ENCODE assay signal across 31 cellular contexts in the genomic region with DNA sequence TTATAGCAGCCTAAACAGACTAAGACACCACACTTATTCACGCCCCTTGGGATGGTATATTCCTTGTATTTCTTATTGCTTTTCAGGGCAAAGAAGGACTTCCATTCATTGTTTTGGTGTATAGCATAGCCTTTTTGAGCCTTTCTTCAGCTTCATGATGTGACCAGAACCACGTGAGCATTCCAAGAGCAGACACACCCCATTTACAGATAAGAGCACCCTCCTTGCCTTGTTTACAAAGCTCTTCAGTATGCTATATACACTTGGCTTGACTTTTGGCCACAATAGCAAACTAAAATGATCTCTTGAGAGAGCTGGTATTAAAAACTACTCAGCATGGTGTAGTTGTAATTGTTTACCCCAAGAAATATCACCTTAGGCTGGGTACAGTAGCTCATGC.
DNase-seq lines count a peak whose midpoint lies in the region; ATAC-seq and TF ChIP-seq lines count a peak whose summit lies in the region.
"Had no signal": no experiment of that assay in that cellular context is flagged by ENCODE, and none has a peak within 500 bp of the region (broad histone marks: within the 10 kb centered on the region; RNA-seq: fewer than 3 reads in every experiment).

No MANE protein-coding gene starts in this region.

- CTCF ChIA-PET in CD8-positive, alpha-beta T cell (lab: Charles Lee) = no interaction called here

- peaks cover 7% of the 10 kb centered on the region for H3K36me3 ChIP-seq in lower lobe of right lung
- no peaks in the 10 kb centered on the region for H3K36me3 ChIP-seq in CD8-positive, alpha-beta T cell (ENCODE audit: insufficient read depth, low read length)
- H3K36me3 ChIP-seq: cardiac muscle cell, colonic mucosa, sigmoid colon had no signal

- no peak overlapping the region for H3K4me3 Mint-ChIP-seq in CD8-positive, alpha-beta T cell
- H3K4me3 Mint-ChIP-seq: activated naive CD8-positive, alpha-beta T cell treated with anti-CD3 and anti-CD28 coated beads, Interleukin-2, amount 50 U/mL, for 24 hours; activated T-cell treated with anti-CD3 and anti-CD28 coated beads, Interleukin-2, amount 50 U/mL, for 24 hours; CD14-positive monocyte; natural killer cell treated with Interleukin-12 subunit alpha and Interleukin-12 subunit beta and Interleukin-15 and Interleukin-18, amount 100 ng/mL, for 72 hours; T-helper 17 cell had no signal

- H3K27me3 Mint-ChIP-seq in CD8-positive, alpha-beta T cell (ENCODE audit: low read depth) = peaks cover 4% of the 10 kb centered on the region
- H3K27me3 Mint-ChIP-seq: activated naive CD8-positive, alpha-beta T cell treated with anti-CD3 and anti-CD28 coated beads, Interleukin-2, amount 50 U/mL, for 24 hours; activated T-cell treated with anti-CD3 and anti-CD28 coated beads, Interleukin-2, amount 50 U/mL, for 24 hours; natural killer cell treated with Interleukin-12 subunit alpha and Interleukin-12 subunit beta and Interleukin-15 and Interleukin-18, amount 100 ng/mL, for 72 hours had no signal

- H3K4me1 Mint-ChIP-seq in CD8-positive, alpha-beta T cell (ENCODE audit: low read depth) = no peaks in the 10 kb centered on the region
- H3K4me1 Mint-ChIP-seq: activated naive CD8-positive, alpha-beta T cell treated with anti-CD3 and anti-CD28 coated beads, Interleukin-2, amount 50 U/mL, for 24 hours had no signal

- no peak for TF ChIP-seq CTCF in lower lobe of right lung (IDR thresholded peaks at IDR 0.05)
- TF ChIP-seq CTCF in CD8-positive, alpha-beta T cell (IDR thresholded peaks at IDR 0.05) = no peak

- H3K9me3 ChIP-seq in lower lobe of right lung = no peaks in the 10 kb centered on the region
- H3K9me3 ChIP-seq in CD8-positive, alpha-beta T cell (ENCODE audit: low read length) = no peaks in the 10 kb centered on the region
- H3K9me3 ChIP-seq: colonic mucosa, sigmoid colon, tibial artery had no signal

- POLR2A ChIA-PET in CD8-positive, alpha-beta T cell (lab: Charles Lee) = no interaction called here

- in situ Hi-C loops in SK-MEL-5 (cut with HindIII; ENCODE audit: low pct_unique_long_range_greater_than_20kb, low sequenced_read_pairs) = no loop called here

- no peaks in the 10 kb centered on the region for H3K36me3 Mint-ChIP-seq in CD8-positive, alpha-beta T cell
- H3K36me3 Mint-ChIP-seq: CD14-positive monocyte had no signal

- no peaks in the 10 kb centered on the region for H3K27me3 ChIP-seq in lower lobe of right lung (ENCODE audit: low read depth)
- no peaks in the 10 kb centered on the region for H3K27me3 ChIP-seq in CD8-positive, alpha-beta T cell (ENCODE audit: insufficient read depth, low read length)
- H3K27me3 ChIP-seq: cardiac muscle cell, colonic mucosa, sigmoid colon, tibial artery had no signal

- H3K27ac Mint-ChIP-seq in CD8-positive, alpha-beta T cell = no peak overlapping the region
- H3K27ac Mint-ChIP-seq: activated naive CD8-positive, alpha-beta T cell treated with anti-CD3 and anti-CD28 coated beads, Interleukin-2, amount 50 U/mL, for 24 hours; activated T-cell treated with anti-CD3 and anti-CD28 coated beads, Interleukin-2, amount 50 U/mL, for 24 hours; CD14-positive monocyte; natural killer cell treated with Interleukin-12 subunit alpha and Interleukin-12 subunit beta and Interleukin-15 and Interleukin-18, amount 100 ng/mL, for 72 hours; T-helper 17 cell had no signal

- H3K27ac ChIP-seq in lower lobe of right lung = no peak overlapping the region
- H3K27ac ChIP-seq in CD8-positive, alpha-beta T cell (ENCODE audit: low read depth, low read length) = no peak overlapping the region
- H3K27ac ChIP-seq: 22Rv1, cardiac muscle cell, colonic mucosa, HL-60, sigmoid colon, tibial artery had no signal

- intact Hi-C loops in lower lobe of right lung (cut with DNase I) = no loop called here
- intact Hi-C loops in CD8-positive, alpha-beta T cell (cut with DNase I, micrococcal nuclease) = no loop called here

- peaks cover 7% of the 10 kb centered on the region for H3K4me1 ChIP-seq in lower lobe of right lung
- no peaks in the 10 kb centered on the region for H3K4me1 ChIP-seq in CD8-positive, alpha-beta T cell (ENCODE audit: insufficient read depth, low read length)
- H3K4me1 ChIP-seq: colonic mucosa, sigmoid colon, tibial artery had no signal

- ATAC-seq in lower lobe of right lung (peak; percentile 85 to 87), HG02623 (IDR thresholded peaks at IDR 0.05; ENCODE audit: unreplicated experiment) (no peak)
- no peak for ATAC-seq in CD8-positive, alpha-beta T cell
- ATAC-seq: activated naive CD8-positive, alpha-beta T cell treated with anti-CD3 and anti-CD28 coated beads, Interleukin-2, amount 50 U/mL, for 24 hours; natural killer cell treated with Interleukin-12 subunit alpha and Interleukin-12 subunit beta and Interleukin-15 and Interleukin-18, amount 100 ng/mL, for 72 hours; Right ventricle myocardium inferior; T-helper 17 cell had no signal

- no peak overlapping the region for H3K4me3 ChIP-seq in lower lobe of right lung
- H3K4me3 ChIP-seq in CD8-positive, alpha-beta T cell (ENCODE audit: low read depth, low read length) = no peak overlapping the region
- H3K4me3 ChIP-seq: cardiac muscle cell, colonic mucosa, sigmoid colon, tibial artery had no signal

- no peaks in the 10 kb centered on the region for H3K9me3 Mint-ChIP-seq in CD8-positive, alpha-beta T cell
- H3K9me3 Mint-ChIP-seq: activated naive CD8-positive, alpha-beta T cell treated with anti-CD3 and anti-CD28 coated beads, Interleukin-2, amount 50 U/mL, for 24 hours; activated T-cell treated with anti-CD3 and anti-CD28 coated beads, Interleukin-2, amount 50 U/mL, for 24 hours; natural killer cell treated with Interleukin-12 subunit alpha and Interleukin-12 subunit beta and Interleukin-15 and Interleukin-18, amount 100 ng/mL, for 72 hours had no signal

- DNase-seq in NCI-H510A treated with DMSO at 0.1 percent for 48 hours (lab: John Stamatoyannopoulos, UW) (peak; percentile 43), NCI-H510A (lab: John Stamatoyannopoulos, UW) (no peak), SK-MEL-5 (ENCODE audit: low read depth, low spot score) (peak; percentile 19), lower lobe of right lung (no peak), HCEC 1CT (no peak)
- DNase-seq in activated naive CD4-positive, alpha-beta T cell treated with Interleukin-2 at 50 U/mL for 16 hours = no peak
- no peak for DNase-seq in CD8-positive, alpha-beta T cell
- DNase-seq: activated CD4-positive, alpha-beta T cell treated with anti-CD3 and anti-CD28 coated beads, Interleukin-2, amount 50 U/mL, for 1 hour; activated CD4-positive, CD25-positive, alpha-beta regulatory T cell; activated gamma-delta T cell treated with Interleukin-2 at 50 U/mL for 16 hours; activated naive CD8-positive, alpha-beta T cell treated with anti-CD3 and anti-CD28 coated beads, Interleukin-2, amount 50 U/mL, for 24 hours; activated T-cell treated with anti-CD3 and anti-CD28 coated beads, Interleukin-2, amount 50 U/mL, for 24 hours; Calu3; colonic mucosa; effector CD8-positive, alpha-beta T cell; glutamatergic neuron; islet precursor cell; Kasumi-1; NCI-H1417 treated with DMSO at 0.1 percent for 48 hours; NCI-H524 treated with DMSO at 0.1 percent for 48 hours; sigmoid colon; stimulated activated CD4-positive, alpha-beta T cell treated with anti-CD3 and anti-CD28 coated beads, Interleukin-4, amount 100 ng/mL, for 4 hours; T-helper 17 cell; tibial artery had no signal

Comparison
In these comparisons a context has a peak if more than half of its experiments do, and no peak if none do; other contexts are left out.
1. DNase-seq: peak in NCI-H510A treated with DMSO at 0.1 percent for 48 hours (single experiment) and SK-MEL-5 (single experiment); none in NCI-H510A (single experiment), lower lobe of right lung (single experiment), HCEC 1CT (single experiment), activated naive CD4-positive, alpha-beta T cell treated with Interleukin-2 at 50 U/mL for 16 hours (single experiment) and CD8-positive, alpha-beta T cell (0 of 7).
2. ATAC-seq: peak in lower lobe of right lung (2 of 2); none in HG02623 (single experiment) and CD8-positive, alpha-beta T cell (single experiment).